ENCODE assay signal across 20 cellular contexts in the genomic region with DNA sequence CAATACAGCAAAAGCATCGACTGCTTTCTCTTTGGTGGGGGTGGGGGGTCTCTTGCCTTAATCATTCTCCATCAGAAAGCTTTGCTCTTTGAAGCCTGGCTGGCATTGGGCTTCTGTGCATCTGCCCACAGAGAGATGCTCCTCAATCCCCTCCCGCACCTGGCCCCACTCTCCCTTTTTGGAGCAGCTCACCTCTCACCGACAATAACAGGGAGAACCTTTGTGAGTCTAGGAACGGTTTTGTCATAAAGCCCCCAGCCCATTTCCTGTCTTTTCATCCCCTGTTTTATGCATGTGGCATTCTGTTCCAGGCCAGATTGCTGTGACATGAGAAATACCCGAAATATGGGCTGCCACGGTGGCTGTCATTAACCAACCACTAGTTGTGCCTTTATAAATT.
"Had no signal": no experiment of that assay in that cellular context is flagged by ENCODE, and none has a peak within 500 bp of the region (broad histone marks: within the 10 kb centered on the region; RNA-seq: fewer than 3 reads in every experiment).

No MANE protein-coding gene starts in this region.

- H3K36me3 ChIP-seq: lower lobe of right lung, transverse colon, uterus had no signal

- H3K36me3 Mint-ChIP-seq: activated CD8-positive, alpha-beta memory T cell treated with anti-CD3 and anti-CD28 coated beads, Interleukin-2, amount 10 ng/mL, durations not matched to agents 7 days and 5 days; activated naive CD8-positive, alpha-beta T cell had no signal

- H3K27ac Mint-ChIP-seq: activated CD4-positive, alpha-beta memory T cell treated with anti-CD3 and anti-CD28 coated beads, Interleukin-2, amount 10 ng/mL, durations not matched to agents 7 days and 5 days; activated CD4-positive, alpha-beta T cell treated with anti-CD3 and anti-CD28 coated beads for 36 hours; activated CD8-positive, alpha-beta memory T cell treated with anti-CD3 and anti-CD28 coated beads, Interleukin-2, amount 10 ng/mL, durations not matched to agents 7 days and 5 days; activated naive CD8-positive, alpha-beta T cell; dendritic cell treated with granulocyte-macrophage colony-stimulating factor and Interleukin-4, amounts not matched to agents 40 ng/mL and 50 ng/mL, for 4 days; WTC11 had no signal

- H3K4me3 Mint-ChIP-seq: activated CD4-positive, alpha-beta memory T cell treated with anti-CD3 and anti-CD28 coated beads, Interleukin-2, amount 10 ng/mL, durations not matched to agents 7 days and 5 days; activated CD4-positive, alpha-beta T cell treated with anti-CD3 and anti-CD28 coated beads for 36 hours; activated CD8-positive, alpha-beta memory T cell treated with anti-CD3 and anti-CD28 coated beads, Interleukin-2, amount 10 ng/mL, durations not matched to agents 7 days and 5 days; activated naive CD8-positive, alpha-beta T cell; dendritic cell treated with granulocyte-macrophage colony-stimulating factor and Interleukin-4, amounts not matched to agents 40 ng/mL and 50 ng/mL, for 4 days; WTC11 had no signal

- H3K9me3 Mint-ChIP-seq: activated CD4-positive, alpha-beta memory T cell treated with anti-CD3 and anti-CD28 coated beads, Interleukin-2, amount 10 ng/mL, durations not matched to agents 7 days and 5 days; dendritic cell treated with granulocyte-macrophage colony-stimulating factor and Interleukin-4, amounts not matched to agents 40 ng/mL and 50 ng/mL, for 4 days had no signal

- FAIRE-seq: keratinocyte had no signal

- H3K4me3 ChIP-seq: lower lobe of right lung, transverse colon, uterus had no signal

- H3K4me1 ChIP-seq: uterus had no signal

- DNase-seq: activated CD4-positive, alpha-beta memory T cell treated with anti-CD3 and anti-CD28 coated beads, Interleukin-2, amount 10 ng/mL, durations not matched to agents 7 days and 5 days; activated CD4-positive, alpha-beta T cell treated with anti-CD3 and anti-CD28 coated beads for 36 hours; activated CD8-positive, alpha-beta memory T cell treated with anti-CD3 and anti-CD28 coated beads, Interleukin-2, amount 10 ng/mL, durations not matched to agents 7 days and 5 days; effector memory CD4-positive, alpha-beta T cell; foreskin melanocyte; glutamatergic neuron; hippocampal formation; lower lobe of right lung; midbrain; occipital lobe; stimulated activated CD4-positive, alpha-beta T cell treated with anti-CD3 and anti-CD28 coated beads, Interleukin-12 subunit alpha, Interleukin-12 subunit beta, amount 100 ng/mL, for 4 hours; stimulated activated CD4-positive, alpha-beta T cell treated with anti-CD3 and anti-CD28 coated beads, Interleukin-1b, Interleukin-23, amount 100 ng/mL, for 48 hours; stimulated activated CD8-positive, alpha-beta memory T cell treated with anti-CD3 and anti-CD28 coated beads, Interleukin-4, amount 100 ng/mL, for 48 hours; stimulated activated naive CD4-positive, alpha-beta T cell treated with Interleukin-2 at 50 U/mL for 16 hours; transverse colon; uterus had no signal

- H3K27ac ChIP-seq: lower lobe of right lung, uterus had no signal

- ATAC-seq: activated CD4-positive, alpha-beta T cell treated with anti-CD3 and anti-CD28 coated beads for 36 hours; activated CD8-positive, alpha-beta memory T cell treated with anti-CD3 and anti-CD28 coated beads, Interleukin-2, amount 10 ng/mL, durations not matched to agents 7 days and 5 days; WTC11 had no signal

- H3K27me3 ChIP-seq: transverse colon, uterus had no signal

- H3K4me1 Mint-ChIP-seq: activated CD4-positive, alpha-beta memory T cell treated with anti-CD3 and anti-CD28 coated beads, Interleukin-2, amount 10 ng/mL, durations not matched to agents 7 days and 5 days; activated CD4-positive, alpha-beta T cell treated with anti-CD3 and anti-CD28 coated beads for 36 hours; activated CD8-positive, alpha-beta memory T cell treated with anti-CD3 and anti-CD28 coated beads, Interleukin-2, amount 10 ng/mL, durations not matched to agents 7 days and 5 days had no signal
